In the genomic region with DNA sequence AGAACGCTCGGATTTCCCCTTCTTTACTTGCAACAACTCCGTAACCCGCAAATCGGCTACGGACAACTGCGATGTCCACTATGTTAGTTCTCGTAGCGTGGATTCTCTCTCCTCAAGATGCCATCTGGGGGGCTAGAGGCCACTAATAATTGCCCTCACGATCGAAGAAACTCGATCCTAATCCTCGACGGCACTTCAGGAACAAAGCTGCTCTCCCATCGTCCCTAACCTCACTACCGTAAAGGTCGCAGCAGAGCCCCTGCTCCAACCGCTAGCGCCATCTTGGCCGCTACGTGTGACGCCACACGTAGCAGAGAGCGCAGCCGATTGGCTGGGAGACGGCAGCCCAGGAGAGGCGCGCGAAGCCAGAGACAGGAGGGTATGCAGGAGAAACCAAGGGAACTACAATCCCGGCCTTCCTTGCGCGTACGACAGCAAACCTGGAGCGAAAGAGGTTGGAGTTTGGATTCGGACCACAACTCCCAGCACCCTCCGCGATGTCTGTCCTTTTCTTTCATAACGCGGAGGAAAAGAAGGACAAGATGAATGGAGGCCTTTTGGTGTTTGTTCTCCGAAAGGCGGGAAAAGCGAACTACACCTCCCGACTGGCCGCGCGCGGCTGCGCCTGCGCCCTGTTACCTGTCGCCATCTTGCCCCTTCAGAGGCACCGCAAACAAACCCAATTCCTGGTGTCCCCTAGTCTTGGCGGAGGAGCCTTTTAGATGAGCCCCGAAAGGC, we compare ENCODE assay signal across 1 cellular context.
TF ChIP-seq lines count a peak whose summit lies in the region.

A gene with protein sequence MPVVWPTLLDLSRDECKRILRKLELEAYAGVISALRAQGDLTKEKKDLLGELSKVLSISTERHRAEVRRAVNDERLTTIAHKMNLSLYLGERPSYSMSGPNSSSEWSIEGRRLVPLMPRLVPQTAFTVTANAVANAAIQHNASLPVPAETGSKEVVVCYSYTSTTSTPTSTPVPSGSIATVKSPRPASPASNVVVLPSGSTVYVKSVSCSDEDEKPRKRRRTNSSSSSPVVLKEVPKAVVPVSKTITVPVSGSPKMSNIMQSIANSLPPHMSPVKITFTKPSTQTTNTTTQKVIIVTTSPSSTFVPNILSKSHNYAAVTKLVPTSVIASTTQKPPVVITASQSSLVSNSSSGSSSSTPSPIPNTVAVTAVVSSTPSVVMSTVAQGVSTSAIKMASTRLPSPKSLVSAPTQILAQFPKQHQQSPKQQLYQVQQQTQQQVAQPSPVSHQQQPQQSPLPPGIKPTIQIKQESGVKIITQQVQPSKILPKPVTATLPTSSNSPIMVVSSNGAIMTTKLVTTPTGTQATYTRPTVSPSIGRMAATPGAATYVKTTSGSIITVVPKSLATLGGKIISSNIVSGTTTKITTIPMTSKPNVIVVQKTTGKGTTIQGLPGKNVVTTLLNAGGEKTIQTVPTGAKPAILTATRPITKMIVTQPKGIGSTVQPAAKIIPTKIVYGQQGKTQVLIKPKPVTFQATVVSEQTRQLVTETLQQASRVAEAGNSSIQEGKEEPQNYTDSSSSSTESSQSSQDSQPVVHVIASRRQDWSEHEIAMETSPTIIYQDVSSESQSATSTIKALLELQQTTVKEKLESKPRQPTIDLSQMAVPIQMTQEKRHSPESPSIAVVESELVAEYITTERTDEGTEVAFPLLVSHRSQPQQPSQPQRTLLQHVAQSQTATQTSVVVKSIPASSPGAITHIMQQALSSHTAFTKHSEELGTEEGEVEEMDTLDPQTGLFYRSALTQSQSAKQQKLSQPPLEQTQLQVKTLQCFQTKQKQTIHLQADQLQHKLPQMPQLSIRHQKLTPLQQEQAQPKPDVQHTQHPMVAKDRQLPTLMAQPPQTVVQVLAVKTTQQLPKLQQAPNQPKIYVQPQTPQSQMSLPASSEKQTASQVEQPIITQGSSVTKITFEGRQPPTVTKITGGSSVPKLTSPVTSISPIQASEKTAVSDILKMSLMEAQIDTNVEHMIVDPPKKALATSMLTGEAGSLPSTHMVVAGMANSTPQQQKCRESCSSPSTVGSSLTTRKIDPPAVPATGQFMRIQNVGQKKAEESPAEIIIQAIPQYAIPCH (N-terminal part only) (plus strand): TSS at position 635 of the 738 bp plus-strand sequence. CDS start 1,921 bp downstream, outside the sequence.

TF ChIP-seq in K562, 482 proteins besides CTCF, POLR2A, EP300 and RAD21 (continued from another document and continues in another):
- TF ChIP-seq, protein P1, sequence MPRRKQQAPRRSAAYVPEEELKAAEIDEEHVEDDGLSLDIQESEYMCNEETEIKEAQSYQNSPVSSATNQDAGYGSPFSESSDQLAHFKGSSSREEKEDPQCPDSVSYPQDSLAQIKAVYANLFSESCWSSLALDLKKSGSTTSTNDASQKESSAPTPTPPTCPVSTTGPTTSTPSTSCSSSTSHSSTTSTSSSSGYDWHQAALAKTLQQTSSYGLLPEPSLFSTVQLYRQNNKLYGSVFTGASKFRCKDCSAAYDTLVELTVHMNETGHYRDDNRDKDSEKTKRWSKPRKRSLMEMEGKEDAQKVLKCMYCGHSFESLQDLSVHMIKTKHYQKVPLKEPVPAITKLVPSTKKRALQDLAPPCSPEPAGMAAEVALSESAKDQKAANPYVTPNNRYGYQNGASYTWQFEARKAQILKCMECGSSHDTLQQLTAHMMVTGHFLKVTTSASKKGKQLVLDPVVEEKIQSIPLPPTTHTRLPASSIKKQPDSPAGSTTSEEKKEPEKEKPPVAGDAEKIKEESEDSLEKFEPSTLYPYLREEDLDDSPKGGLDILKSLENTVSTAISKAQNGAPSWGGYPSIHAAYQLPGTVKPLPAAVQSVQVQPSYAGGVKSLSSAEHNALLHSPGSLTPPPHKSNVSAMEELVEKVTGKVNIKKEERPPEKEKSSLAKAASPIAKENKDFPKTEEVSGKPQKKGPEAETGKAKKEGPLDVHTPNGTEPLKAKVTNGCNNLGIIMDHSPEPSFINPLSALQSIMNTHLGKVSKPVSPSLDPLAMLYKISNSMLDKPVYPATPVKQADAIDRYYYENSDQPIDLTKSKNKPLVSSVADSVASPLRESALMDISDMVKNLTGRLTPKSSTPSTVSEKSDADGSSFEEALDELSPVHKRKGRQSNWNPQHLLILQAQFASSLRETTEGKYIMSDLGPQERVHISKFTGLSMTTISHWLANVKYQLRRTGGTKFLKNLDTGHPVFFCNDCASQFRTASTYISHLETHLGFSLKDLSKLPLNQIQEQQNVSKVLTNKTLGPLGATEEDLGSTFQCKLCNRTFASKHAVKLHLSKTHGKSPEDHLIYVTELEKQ (CRISPR knock-in tag; IDR thresholded peaks at IDR 0.05), result no peak
- TF ChIP-seq CREM (IDR thresholded peaks at IDR 0.05; ENCODE audit: low read depth), result peak; percentile 94
- TF ChIP-seq HMG20B (CRISPR knock-in tag; IDR thresholded peaks at IDR 0.05), result no peak
- TF ChIP-seq ZNF584 (CRISPR knock-in tag; IDR thresholded peaks at IDR 0.05; ENCODE audit: low read depth), result no peak
- no peak for TF ChIP-seq CHCHD3 (CRISPR knock-in tag; IDR thresholded peaks at IDR 0.05)
- TF ChIP-seq HNRNPL (IDR thresholded peaks at IDR 0.05; ENCODE audit: low read depth, low read length), result no peak
- peak; percentile 90 for TF ChIP-seq POLR2G (IDR thresholded peaks at IDR 0.05; ENCODE audit: low read depth, low read length)
- TF ChIP-seq ETV1 (tag; conservative IDR thresholded peaks at IDR 0.05; ENCODE audit: low read depth), result no peak
- TF ChIP-seq KLF13 (tag; IDR thresholded peaks at IDR 0.05; ENCODE audit: borderline replicate concordance, low read depth), result no peak
- TF ChIP-seq, protein P2, sequence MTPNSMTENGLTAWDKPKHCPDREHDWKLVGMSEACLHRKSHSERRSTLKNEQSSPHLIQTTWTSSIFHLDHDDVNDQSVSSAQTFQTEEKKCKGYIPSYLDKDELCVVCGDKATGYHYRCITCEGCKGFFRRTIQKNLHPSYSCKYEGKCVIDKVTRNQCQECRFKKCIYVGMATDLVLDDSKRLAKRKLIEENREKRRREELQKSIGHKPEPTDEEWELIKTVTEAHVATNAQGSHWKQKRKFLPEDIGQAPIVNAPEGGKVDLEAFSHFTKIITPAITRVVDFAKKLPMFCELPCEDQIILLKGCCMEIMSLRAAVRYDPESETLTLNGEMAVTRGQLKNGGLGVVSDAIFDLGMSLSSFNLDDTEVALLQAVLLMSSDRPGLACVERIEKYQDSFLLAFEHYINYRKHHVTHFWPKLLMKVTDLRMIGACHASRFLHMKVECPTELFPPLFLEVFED (CRISPR knock-in tag; conservative IDR thresholded peaks at IDR 0.05), result peak; percentile 58; the same call in 1 of the 2 replicates
- peak; percentile 87 for TF ChIP-seq RBFOX2 (IDR thresholded peaks at IDR 0.05; ENCODE audit: low read depth, low read length)
- TF ChIP-seq, protein P3, sequence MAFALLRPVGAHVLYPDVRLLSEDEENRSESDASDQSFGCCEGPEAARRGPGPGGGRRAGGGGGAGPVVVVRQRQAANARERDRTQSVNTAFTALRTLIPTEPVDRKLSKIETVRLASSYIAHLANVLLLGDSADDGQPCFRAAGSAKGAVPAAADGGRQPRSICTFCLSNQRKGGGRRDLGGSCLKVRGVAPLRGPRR (CRISPR knock-in tag; IDR thresholded peaks at IDR 0.05), result no peak
- TF ChIP-seq, protein P4, sequence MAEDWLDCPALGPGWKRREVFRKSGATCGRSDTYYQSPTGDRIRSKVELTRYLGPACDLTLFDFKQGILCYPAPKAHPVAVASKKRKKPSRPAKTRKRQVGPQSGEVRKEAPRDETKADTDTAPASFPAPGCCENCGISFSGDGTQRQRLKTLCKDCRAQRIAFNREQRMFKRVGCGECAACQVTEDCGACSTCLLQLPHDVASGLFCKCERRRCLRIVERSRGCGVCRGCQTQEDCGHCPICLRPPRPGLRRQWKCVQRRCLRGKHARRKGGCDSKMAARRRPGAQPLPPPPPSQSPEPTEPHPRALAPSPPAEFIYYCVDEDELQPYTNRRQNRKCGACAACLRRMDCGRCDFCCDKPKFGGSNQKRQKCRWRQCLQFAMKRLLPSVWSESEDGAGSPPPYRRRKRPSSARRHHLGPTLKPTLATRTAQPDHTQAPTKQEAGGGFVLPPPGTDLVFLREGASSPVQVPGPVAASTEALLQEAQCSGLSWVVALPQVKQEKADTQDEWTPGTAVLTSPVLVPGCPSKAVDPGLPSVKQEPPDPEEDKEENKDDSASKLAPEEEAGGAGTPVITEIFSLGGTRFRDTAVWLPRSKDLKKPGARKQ (CRISPR knock-in tag; IDR thresholded peaks at IDR 0.05), result no peak
- TF ChIP-seq ZNF436 (CRISPR knock-in tag; IDR thresholded peaks at IDR 0.05), result no peak
- TF ChIP-seq BRD9 (IDR thresholded peaks at IDR 0.05; ENCODE audit: low read depth, partially characterized antibody), result peak; percentile 72
- no peak for TF ChIP-seq ZNF124 (CRISPR knock-in tag; IDR thresholded peaks at IDR 0.05)
- peak; percentile 26 for TF ChIP-seq NFYB (IDR thresholded peaks at IDR 0.05; ENCODE audit: extremely low read depth, insufficient read length)
- TF ChIP-seq ELF2 (CRISPR knock-in tag; IDR thresholded peaks at IDR 0.05), result no peak
- no peak for TF ChIP-seq COPS2 (conservative IDR thresholded peaks at IDR 0.05)
- TF ChIP-seq, protein P5, sequence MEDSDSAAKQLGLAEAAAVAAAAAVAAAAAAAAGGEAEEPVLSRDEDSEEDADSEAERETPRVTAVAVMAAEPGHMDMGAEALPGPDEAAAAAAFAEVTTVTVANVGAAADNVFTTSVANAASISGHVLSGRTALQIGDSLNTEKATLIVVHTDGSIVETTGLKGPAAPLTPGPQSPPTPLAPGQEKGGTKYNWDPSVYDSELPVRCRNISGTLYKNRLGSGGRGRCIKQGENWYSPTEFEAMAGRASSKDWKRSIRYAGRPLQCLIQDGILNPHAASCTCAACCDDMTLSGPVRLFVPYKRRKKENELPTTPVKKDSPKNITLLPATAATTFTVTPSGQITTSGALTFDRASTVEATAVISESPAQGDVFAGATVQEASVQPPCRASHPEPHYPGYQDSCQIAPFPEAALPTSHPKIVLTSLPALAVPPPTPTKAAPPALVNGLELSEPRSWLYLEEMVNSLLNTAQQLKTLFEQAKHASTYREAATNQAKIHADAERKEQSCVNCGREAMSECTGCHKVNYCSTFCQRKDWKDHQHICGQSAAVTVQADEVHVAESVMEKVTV (CRISPR knock-in tag; IDR thresholded peaks at IDR 0.05), result 0 out of 2 replicates have a peak, but pooled peaks have one; percentile 2
- no peak for TF ChIP-seq HDAC6 (IDR thresholded peaks at IDR 0.05; ENCODE audit: low read depth, low read length)
- no peak for TF ChIP-seq STAT5A (IDR thresholded peaks at IDR 0.05; ENCODE audit: borderline replicate concordance, low read length)
- no peak for TF ChIP-seq EHMT2 (IDR thresholded peaks at IDR 0.05)
- TF ChIP-seq CBFA2T3 (IDR thresholded peaks at IDR 0.05), result no peak
- TF ChIP-seq, protein P6, sequence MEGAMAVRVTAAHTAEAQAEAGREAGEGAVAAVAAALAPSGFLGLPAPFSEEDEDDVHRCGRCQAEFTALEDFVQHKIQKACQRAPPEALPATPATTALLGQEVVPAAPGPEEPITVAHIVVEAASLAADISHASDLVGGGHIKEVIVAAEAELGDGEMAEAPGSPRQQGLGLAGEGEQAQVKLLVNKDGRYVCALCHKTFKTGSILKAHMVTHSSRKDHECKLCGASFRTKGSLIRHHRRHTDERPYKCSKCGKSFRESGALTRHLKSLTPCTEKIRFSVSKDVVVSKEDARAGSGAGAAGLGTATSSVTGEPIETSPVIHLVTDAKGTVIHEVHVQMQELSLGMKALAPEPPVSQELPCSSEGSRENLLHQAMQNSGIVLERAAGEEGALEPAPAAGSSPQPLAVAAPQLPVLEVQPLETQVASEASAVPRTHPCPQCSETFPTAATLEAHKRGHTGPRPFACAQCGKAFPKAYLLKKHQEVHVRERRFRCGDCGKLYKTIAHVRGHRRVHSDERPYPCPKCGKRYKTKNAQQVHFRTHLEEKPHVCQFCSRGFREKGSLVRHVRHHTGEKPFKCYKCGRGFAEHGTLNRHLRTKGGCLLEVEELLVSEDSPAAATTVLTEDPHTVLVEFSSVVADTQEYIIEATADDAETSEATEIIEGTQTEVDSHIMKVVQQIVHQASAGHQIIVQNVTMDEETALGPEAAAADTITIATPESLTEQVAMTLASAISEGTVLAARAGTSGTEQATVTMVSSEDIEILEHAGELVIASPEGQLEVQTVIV (CRISPR knock-in tag; IDR thresholded peaks at IDR 0.05; ENCODE audit: borderline replicate concordance), result no peak
- no peak for TF ChIP-seq HNRNPK (IDR thresholded peaks at IDR 0.05; ENCODE audit: low read depth, low read length, poor library complexity, severe bottlenecking)
- TF ChIP-seq YY1 (IDR thresholded peaks at IDR 0.05; ENCODE audit: borderline replicate concordance in 1 of 3, control insufficient read depth in 1 of 3, extremely low read depth in 1 of 3, insufficient read depth in 3 of 3, insufficient read length in 1 of 3, insufficient replicate concordance in 2 of 3, low read depth in 1 of 3, low read length in 2 of 3), result peak; percentile 91 to 95 (median 95)
- peak; percentile 87 for TF ChIP-seq CREB1 (IDR thresholded peaks at IDR 0.05)
- peak; percentile 90 for TF ChIP-seq CREB1 (CRISPR knock-in tag; IDR thresholded peaks at IDR 0.05)
- TF ChIP-seq, protein P7, sequence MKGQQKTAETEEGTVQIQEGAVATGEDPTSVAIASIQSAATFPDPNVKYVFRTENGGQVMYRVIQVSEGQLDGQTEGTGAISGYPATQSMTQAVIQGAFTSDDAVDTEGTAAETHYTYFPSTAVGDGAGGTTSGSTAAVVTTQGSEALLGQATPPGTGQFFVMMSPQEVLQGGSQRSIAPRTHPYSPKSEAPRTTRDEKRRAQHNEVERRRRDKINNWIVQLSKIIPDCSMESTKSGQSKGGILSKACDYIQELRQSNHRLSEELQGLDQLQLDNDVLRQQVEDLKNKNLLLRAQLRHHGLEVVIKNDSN (CRISPR knock-in tag; IDR thresholded peaks at IDR 0.05), result peak; percentile 47; the same call in 1 of the 2 replicates
- TF ChIP-seq, protein P8, sequence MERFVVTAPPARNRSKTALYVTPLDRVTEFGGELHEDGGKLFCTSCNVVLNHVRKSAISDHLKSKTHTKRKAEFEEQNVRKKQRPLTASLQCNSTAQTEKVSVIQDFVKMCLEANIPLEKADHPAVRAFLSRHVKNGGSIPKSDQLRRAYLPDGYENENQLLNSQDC (CRISPR knock-in tag; IDR thresholded peaks at IDR 0.05), result 0 out of 2 replicates have a peak, but pooled peaks have one; percentile 81
